8 cellular contexts compared by ENCODE assay signal in the genomic region with DNA sequence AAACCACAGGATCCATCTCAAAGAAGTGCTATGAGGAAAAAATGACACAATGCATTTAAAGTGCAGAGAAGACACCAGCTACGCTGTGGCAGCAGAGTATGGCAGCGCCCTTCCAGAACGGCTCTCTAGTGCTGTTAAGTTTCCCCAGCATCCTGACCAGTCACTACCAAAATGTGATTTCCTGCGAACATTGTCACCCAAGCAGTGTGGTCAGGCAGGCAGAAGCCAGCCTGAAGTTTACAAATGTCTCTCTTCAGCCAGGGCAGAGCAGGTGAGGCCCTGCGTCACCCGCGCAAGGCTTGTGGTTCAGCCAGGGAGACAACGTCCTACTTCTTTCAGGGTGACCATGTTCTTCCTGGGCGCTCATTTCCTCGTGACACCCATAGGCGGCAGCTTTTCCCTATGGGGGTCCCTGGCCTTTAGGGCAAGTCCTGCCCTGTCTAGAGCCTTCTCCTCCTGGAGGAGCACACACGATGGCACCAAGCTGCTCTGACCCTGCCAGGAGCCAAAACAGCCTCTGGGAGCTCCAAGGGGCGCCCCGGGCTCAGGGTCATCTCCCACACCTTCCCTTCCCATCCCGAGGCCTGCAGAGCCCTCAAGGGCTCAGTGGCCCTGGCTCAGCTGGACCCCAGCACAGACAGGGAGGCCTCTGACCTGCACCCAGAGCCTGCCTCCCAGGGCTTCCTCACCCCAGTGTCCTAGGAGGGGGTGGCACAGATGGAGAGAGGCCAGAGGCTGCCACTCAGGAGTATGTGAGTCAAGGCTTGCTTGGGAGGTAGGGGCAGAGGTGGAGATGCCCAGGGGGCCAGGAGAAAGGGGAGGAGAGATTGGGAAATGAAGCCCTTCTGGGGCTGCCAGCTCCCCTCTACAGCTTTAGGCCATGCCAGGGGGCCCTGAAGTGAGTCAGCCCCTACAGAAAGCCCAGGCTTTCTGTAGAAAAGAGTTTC. TPM values are rescaled to one million over a fixed set of nuclear protein-coding genes. Genes with fewer than 3 reads are reported as not detected.
DNase-seq lines count a peak whose midpoint lies in the region; ATAC-seq and TF ChIP-seq lines count a peak whose summit lies in the region.

No MANE protein-coding gene starts in this region.

- H2AK5ac ChIP-seq in IMR-90 (ENCODE audit: low read depth, low read length) = no peak overlapping the region

- DNase-seq in IMR-90 = no peak
- peak; percentile 43 for DNase-seq in activated CD8-positive, alpha-beta T cell treated with anti-CD3 and anti-CD28 coated beads, Interleukin-2, amount 10 ng/mL, durations not matched to agents 7 days and 5 days
- peak; percentile 82 to 83 (median 82) for DNase-seq in immature natural killer cell
- peak; percentile 12 to 38 for DNase-seq in stimulated activated CD8-positive, alpha-beta memory T cell treated with anti-CD3 and anti-CD28 coated beads, Interleukin-7, amount 100 ng/mL, for 4 hours (ENCODE audit: low read depth in 2 of 2)
- DNase-seq in HCEC 1CT = no peak
- no peak for DNase-seq in Karpas-422
- DNase-seq in colonic mucosa = no peak
- DNase-seq in stimulated activated naive CD4-positive, alpha-beta T cell treated with Interleukin-2 at 50 U/mL for 16 hours (lab: John Stamatoyannopoulos, UW) = no peak

- H2BK120ac ChIP-seq in IMR-90 (ENCODE audit: low read depth, low read length) = no peak overlapping the region

- H2AK9ac ChIP-seq in IMR-90 (replicated peaks; ENCODE audit: low read depth, low read length, poor library complexity) = peak overlapping the region; percentile 26

- no peak for TF ChIP-seq CTCF in IMR-90 (conservative IDR thresholded peaks at IDR 0.05; ENCODE audit: low read depth, low read length)
- no peak for TF ChIP-seq CTCF in colonic mucosa (IDR thresholded peaks at IDR 0.05)

- H3K36me3 Mint-ChIP-seq in activated CD8-positive, alpha-beta T cell treated with anti-CD3 and anti-CD28 coated beads, Interleukin-2, amount 10 ng/mL, durations not matched to agents 7 days and 5 days (ENCODE audit: low read depth) = no peaks in the 10 kb centered on the region
- H3K36me3 Mint-ChIP-seq in immature natural killer cell = no peaks in the 10 kb centered on the region

- intact Hi-C loops in IMR-90 (cut with micrococcal nuclease) = no loop called here
- intact Hi-C loops in colonic mucosa (cut with DNase I) = no loop called here

- H3K36me3 ChIP-seq in IMR-90 (ENCODE audit: control insufficient read depth, insufficient read depth, low read length) = no peaks in the 10 kb centered on the region
- H3K36me3 ChIP-seq in Karpas-422 (ENCODE audit: insufficient read depth, low read length) = no peaks in the 10 kb centered on the region
- H3K36me3 ChIP-seq in colonic mucosa = no peaks in the 10 kb centered on the region

- H3K27ac ChIP-seq in IMR-90 (ENCODE audit: insufficient read depth, low read length) = no peak overlapping the region
- H3K27ac ChIP-seq in Karpas-422 (ENCODE audit: low read length) = no peak overlapping the region
- no peak overlapping the region for H3K27ac ChIP-seq in colonic mucosa

- H3K56ac ChIP-seq in IMR-90 (ENCODE audit: extremely low read depth, insufficient read depth, low read length) = no peak overlapping the region

- POLR2A ChIA-PET in IMR-90 (lab: Charles Lee; ENCODE audit: unreplicated experiment) = no interaction called here
- POLR2A ChIA-PET in activated CD8-positive, alpha-beta T cell treated with anti-CD3 and anti-CD28 coated beads, Interleukin-2, amount 10 ng/mL, durations not matched to agents 7 days and 5 days (lab: Charles Lee) = interaction anchor here (0.6 to 3.6 kb wide), 11 partner anchors 8 to 303 kb away, joined by 3 to 70 read pairs (median 5); a partner anchor contains a TSS

- H3K4ac ChIP-seq in IMR-90 (ENCODE audit: low read depth, low read length) = peak overlapping the region; percentile 27; the same call in 1 of the 2 replicates

- WGBS in IMR-90 (ENCODE audit: extremely low coverage in 2 of 2, insufficient read length in 1 of 2), 2 experiments = 92% methylated on average over 6 of the region's 15 CpGs; no CpG with 5 or more reads in 1 of the 2 experiments

- H3K18ac ChIP-seq in IMR-90 (ENCODE audit: low read depth, low read length) = no peak overlapping the region

- H3K23ac ChIP-seq in IMR-90 (ENCODE audit: low read depth, low read length) = no peak overlapping the region

- peak overlapping the region; percentile 63 for H2AFZ ChIP-seq in IMR-90 (replicated peaks; ENCODE audit: low read length, poor library complexity)
- H2AFZ ChIP-seq in Karpas-422 (ENCODE audit: low read length) = no peak overlapping the region

- no peaks in the 10 kb centered on the region for H3K27me3 ChIP-seq in IMR-90 (ENCODE audit: control insufficient read depth, insufficient read depth, low read length)
- no peaks in the 10 kb centered on the region for H3K27me3 ChIP-seq in Karpas-422 (ENCODE audit: low read length)
- H3K27me3 ChIP-seq in colonic mucosa = no peaks in the 10 kb centered on the region

- no peak overlapping the region for H3K4me2 ChIP-seq in IMR-90 (ENCODE audit: low read depth, low read length)
- no peak overlapping the region for H3K4me2 ChIP-seq in Karpas-422 (ENCODE audit: low read depth, low read length, poor library complexity, severe bottlenecking)

- CTCF ChIA-PET in IMR-90 (lab: Yijun Ruan, JAX) = interaction anchor here (0.5 kb wide), 1 partner anchor 29 kb away, joined by 3 read pairs; no protein-coding TSS in a partner anchor
- CTCF ChIA-PET in activated CD8-positive, alpha-beta T cell treated with anti-CD3 and anti-CD28 coated beads, Interleukin-2, amount 10 ng/mL, durations not matched to agents 7 days and 5 days (lab: Charles Lee) = interaction anchor here (1.0 to 3.0 kb wide), 12 partner anchors 12 to 172 kb away, joined by 3 to 27 read pairs (median 4); a partner anchor contains a TSS

- no peak overlapping the region for H3K4me3 ChIP-seq in IMR-90 (ENCODE audit: insufficient read depth, low read depth, low read length)
- H3K4me3 ChIP-seq in Karpas-422 (ENCODE audit: low read length) = no peak overlapping the region
- no peak overlapping the region for H3K4me3 ChIP-seq in colonic mucosa

- no peak overlapping the region for H3K9ac ChIP-seq in IMR-90 (ENCODE audit: low read depth, low read length)
- no peak overlapping the region for H3K9ac ChIP-seq in Karpas-422 (ENCODE audit: low read length)
- peak overlapping the region in 1 of 2 donors; percentile 85 for H3K9ac ChIP-seq in colonic mucosa (ENCODE audit: low read depth in 2 of 2, low read length in 2 of 2)

- no peak overlapping the region for H3K14ac ChIP-seq in IMR-90 (replicated peaks; ENCODE audit: low read depth, low read length)

- H3K79me2 ChIP-seq in Karpas-422 (ENCODE audit: low read length) = no peaks in the 10 kb centered on the region

- H4K91ac ChIP-seq in IMR-90 (ENCODE audit: insufficient read depth, low read depth, low read length) = 0 out of 2 replicates have a peak overlapping the region, but pooled peaks have one; percentile 3

- H2BK15ac ChIP-seq in IMR-90 (ENCODE audit: low read depth, low read length) = no peak overlapping the region

- in situ Hi-C loops in IMR-90 (cut with MboI; ENCODE audit: low sequenced_read_pairs) = no loop called here

- ATAC-seq in IMR-90 (ENCODE audit: low read depth) = no peak
- ATAC-seq in activated CD8-positive, alpha-beta T cell treated with anti-CD3 and anti-CD28 coated beads, Interleukin-2, amount 10 ng/mL, durations not matched to agents 7 days and 5 days = peak; percentile 64

- no peaks in the 10 kb centered on the region for H3K9me2 ChIP-seq in Karpas-422 (replicated peaks; ENCODE audit: insufficient read depth, low read length)

- H4K8ac ChIP-seq in IMR-90 (ENCODE audit: low read depth in 2 of 2, low read length in 2 of 2) = no peak overlapping the region

- no peak for TF ChIP-seq RAD21 in IMR-90 (IDR thresholded peaks at IDR 0.05; ENCODE audit: low read length)

- H3K4me1 ChIP-seq in IMR-90 (ENCODE audit: control insufficient read depth, insufficient read depth, low read length) (peaks cover 29% of the 10 kb centered on the region), Karpas-422 (ENCODE audit: low read length) (peaks cover 9% of the 10 kb centered on the region), colonic mucosa (peaks cover 39% of the 10 kb centered on the region)

- dilution Hi-C loops in IMR-90 (cut with HindIII; ENCODE audit: low sequenced_read_pairs, unreplicated experiment) = no loop called here

- H2BK5ac ChIP-seq in IMR-90 (ENCODE audit: low read depth, low read length, poor library complexity, severe bottlenecking) = no peak overlapping the region

- H4K20me1 ChIP-seq in IMR-90 (ENCODE audit: insufficient read depth, low read length) (no peaks in the 10 kb centered on the region), Karpas-422 (ENCODE audit: insufficient read depth, low read depth, low read length) (no peaks in the 10 kb centered on the region)

- H3K27me3 Mint-ChIP-seq in activated CD8-positive, alpha-beta T cell treated with anti-CD3 and anti-CD28 coated beads, Interleukin-2, amount 10 ng/mL, durations not matched to agents 7 days and 5 days (ENCODE audit: low read depth) = no peaks in the 10 kb centered on the region
- peaks cover 2 to 10% (median 4%) of the 10 kb centered on the region in 3 donors for H3K27me3 Mint-ChIP-seq in immature natural killer cell (ENCODE audit: low read depth in 3 of 3)

- TF ChIP-seq POLR2A in IMR-90 (IDR thresholded peaks at IDR 0.05; ENCODE audit: low read depth, low read length) = no peak

- H2BK20ac ChIP-seq in IMR-90 (ENCODE audit: low read depth, low read length) = no peak overlapping the region

- no peaks in the 10 kb centered on the region for H3K9me3 Mint-ChIP-seq in activated CD8-positive, alpha-beta T cell treated with anti-CD3 and anti-CD28 coated beads, Interleukin-2, amount 10 ng/mL, durations not matched to agents 7 days and 5 days (ENCODE audit: insufficient read depth)
- H3K9me3 Mint-ChIP-seq in immature natural killer cell = no peaks in the 10 kb centered on the region

- H3K4me3 Mint-ChIP-seq in activated CD8-positive, alpha-beta T cell treated with anti-CD3 and anti-CD28 coated beads, Interleukin-2, amount 10 ng/mL, durations not matched to agents 7 days and 5 days = no peak overlapping the region
- peak overlapping the region; percentile 60 to 83 (median 82) for H3K4me3 Mint-ChIP-seq in immature natural killer cell

- peaks cover 18% of the 10 kb centered on the region for H3K9me1 ChIP-seq in IMR-90 (ENCODE audit: insufficient read depth, low read length)

- BruUV-seq in IMR-90 (replicated peaks; lab: Mats Ljungman, UMichigan) = no TSS peak

- H3K27ac Mint-ChIP-seq in activated CD8-positive, alpha-beta T cell treated with anti-CD3 and anti-CD28 coated beads, Interleukin-2, amount 10 ng/mL, durations not matched to agents 7 days and 5 days = peak overlapping the region; percentile 89
- H3K27ac Mint-ChIP-seq in immature natural killer cell = peak overlapping the region; percentile 93 to 98 (median 96)

- 0 out of 4 replicates have a peak, but pooled peaks cover 0 to 6% of the 10 kb centered on the region in 2 experiments for H3K79me1 ChIP-seq in IMR-90 (ENCODE audit: low read depth in 1 of 2, low read length in 2 of 2)

- H3K4me1 Mint-ChIP-seq in activated CD8-positive, alpha-beta T cell treated with anti-CD3 and anti-CD28 coated beads, Interleukin-2, amount 10 ng/mL, durations not matched to agents 7 days and 5 days (ENCODE audit: low read depth) = peaks cover 36% of the 10 kb centered on the region
- H3K4me1 Mint-ChIP-seq in immature natural killer cell = peaks cover 45 to 54% of the 10 kb centered on the region in 2 donors

- H3K9me3 ChIP-seq in IMR-90 (ENCODE audit: control insufficient read depth, insufficient read depth, low read length) = no peaks in the 10 kb centered on the region
- no peaks in the 10 kb centered on the region for H3K9me3 ChIP-seq in Karpas-422 (ENCODE audit: low read length)
- no peaks in the 10 kb centered on the region for H3K9me3 ChIP-seq in colonic mucosa

- H4K5ac ChIP-seq in IMR-90 (ENCODE audit: low read depth, low read length) = no peak overlapping the region

RNA-seq across cellular contexts. Expression of a gene that starts 41.9 kb away (rescaled TPM):
- 435 and 530 TPM in 2 replicates for total RNA-seq in IMR-90 (2012; rRNA removed)
- polyA plus RNA-seq in IMR-90 (2012; rRNA removed) = 171 and 184 TPM in 2 replicates
- polyA plus RNA-seq in IMR-90 (2012; cell fraction: cytosol; rRNA removed) = 113 and 127 TPM in 2 replicates
- polyA plus RNA-seq in IMR-90 (2012; cell fraction: nucleus; rRNA removed; ENCODE audit: low replicate concordance) = 32.2 and 124 TPM in 2 replicates
- 100 to 1,000 TPM; 266 to 269 TPM for total RNA-seq in activated CD8-positive, alpha-beta T cell treated with anti-CD3 and anti-CD28 coated beads, Interleukin-2, amount 10 ng/mL, durations not matched to agents 7 days and 5 days
- 100 to 1,000 TPM; 402 to 658 (median 537) TPM for polyA plus RNA-seq in immature natural killer cell
- 327 and 344 TPM in 2 replicates for total RNA-seq in Karpas-422 (2014; rRNA removed; shearing (Covaris generic); ENCODE audit: low replicate concordance)
- total RNA-seq in colonic mucosa = 100 to 1,000 TPM; 178 to 197 TPM

Comparison
In these comparisons a context has a peak if more than half of its experiments do, and no peak if none do; other contexts are left out.
1. DNase-seq: peak in activated CD8-positive, alpha-beta T cell treated with anti-CD3 and anti-CD28 coated beads, Interleukin-2, amount 10 ng/mL, durations not matched to agents 7 days and 5 days (single experiment), immature natural killer cell (3 of 3) and stimulated activated CD8-positive, alpha-beta memory T cell treated with anti-CD3 and anti-CD28 coated beads, Interleukin-7, amount 100 ng/mL, for 4 hours (2 of 2); none in IMR-90 (single experiment), HCEC 1CT (single experiment), Karpas-422 (single experiment), colonic mucosa (single experiment) and stimulated activated naive CD4-positive, alpha-beta T cell treated with Interleukin-2 at 50 U/mL for 16 hours (single experiment).